ENCODE assay signal across 1 cellular context in genomic region chr3:129461022-129461421, GRCh38.
TF ChIP-seq lines count a peak whose summit lies in the region.

No MANE protein-coding gene starts in this region.

TF ChIP-seq in HepG2, 621 proteins besides CTCF, POLR2A, EP300 and RAD21:
- TF ChIP-seq ZNF292 (CRISPR knock-in tag; IDR thresholded peaks at IDR 0.05; ENCODE audit: borderline replicate concordance, low read depth) (no peak), ZFP1 (CRISPR knock-in tag; IDR thresholded peaks at IDR 0.05) (no peak), ZNF44 (CRISPR knock-in tag; IDR thresholded peaks at IDR 0.05) (no peak), RERE (CRISPR knock-in tag; IDR thresholded peaks at IDR 0.05; ENCODE audit: low read depth) (no peak), ZNF564 (CRISPR knock-in tag; IDR thresholded peaks at IDR 0.05) (no peak), MYC (CRISPR knock-in tag; IDR thresholded peaks at IDR 0.05; ENCODE audit: borderline replicate concordance) (no peak), FOXK2 (IDR thresholded peaks at IDR 0.05) (no peak), HNRNPH1 (optimal IDR thresholded peaks at IDR 0.05; ENCODE audit: low read depth, low read length) (no peak), NR2C2 (CRISPR knock-in tag; IDR thresholded peaks at IDR 0.05; ENCODE audit: borderline replicate concordance) (no peak), KAT8 (CRISPR knock-in tag; IDR thresholded peaks at IDR 0.05) (no peak), RFXANK (CRISPR knock-in tag; IDR thresholded peaks at IDR 0.05) (no peak), RORA (CRISPR knock-in tag; IDR thresholded peaks at IDR 0.05) (no peak), AKAP8 (CRISPR knock-in tag; IDR thresholded peaks at IDR 0.05) (no peak), ZSCAN22 (CRISPR knock-in tag; IDR thresholded peaks at IDR 0.05) (no peak)
- TF ChIP-seq, protein P1, sequence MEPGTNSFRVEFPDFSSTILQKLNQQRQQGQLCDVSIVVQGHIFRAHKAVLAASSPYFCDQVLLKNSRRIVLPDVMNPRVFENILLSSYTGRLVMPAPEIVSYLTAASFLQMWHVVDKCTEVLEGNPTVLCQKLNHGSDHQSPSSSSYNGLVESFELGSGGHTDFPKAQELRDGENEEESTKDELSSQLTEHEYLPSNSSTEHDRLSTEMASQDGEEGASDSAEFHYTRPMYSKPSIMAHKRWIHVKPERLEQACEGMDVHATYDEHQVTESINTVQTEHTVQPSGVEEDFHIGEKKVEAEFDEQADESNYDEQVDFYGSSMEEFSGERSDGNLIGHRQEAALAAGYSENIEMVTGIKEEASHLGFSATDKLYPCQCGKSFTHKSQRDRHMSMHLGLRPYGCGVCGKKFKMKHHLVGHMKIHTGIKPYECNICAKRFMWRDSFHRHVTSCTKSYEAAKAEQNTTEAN (CRISPR knock-in tag; conservative IDR thresholded peaks at IDR 0.05): no peak
- TF ChIP-seq, protein P2, sequence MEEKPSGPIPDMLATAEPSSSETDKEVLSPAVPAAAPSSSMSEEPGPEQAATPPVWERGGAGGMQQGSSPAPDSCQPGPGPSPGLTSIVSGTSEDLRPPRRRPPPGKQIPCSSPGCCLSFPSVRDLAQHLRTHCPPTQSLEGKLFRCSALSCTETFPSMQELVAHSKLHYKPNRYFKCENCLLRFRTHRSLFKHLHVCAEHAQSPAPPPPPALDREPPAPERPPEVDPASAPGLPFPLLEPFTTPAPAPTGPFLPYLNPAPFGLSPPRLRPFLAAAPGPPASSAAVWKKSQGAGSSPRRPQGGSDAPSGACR (CRISPR knock-in tag; IDR thresholded peaks at IDR 0.05): no peak
- TF ChIP-seq, protein P3, sequence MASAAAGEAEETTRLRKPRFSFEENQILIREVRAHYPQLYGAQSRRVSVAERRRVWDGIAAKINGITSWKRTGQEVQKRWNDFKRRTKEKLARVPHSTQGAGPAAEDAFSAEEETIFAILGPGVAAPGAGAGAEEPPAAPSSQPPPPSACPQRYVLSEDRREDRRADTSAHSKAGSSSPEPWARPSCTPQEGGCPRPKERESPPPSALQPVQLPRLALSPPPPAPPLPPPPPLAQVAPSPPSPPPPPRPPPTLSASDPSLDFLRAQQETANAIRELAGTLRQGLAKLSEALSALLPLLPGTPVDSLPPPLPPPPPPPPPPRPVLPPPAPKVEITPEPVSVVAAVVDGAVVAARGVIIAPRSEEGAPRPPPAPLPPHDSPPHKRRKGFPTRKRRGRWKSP (CRISPR knock-in tag; IDR thresholded peaks at IDR 0.05): no peak
